Comparison of ENCODE assay signal across 17 cellular contexts in the genomic region with DNA sequence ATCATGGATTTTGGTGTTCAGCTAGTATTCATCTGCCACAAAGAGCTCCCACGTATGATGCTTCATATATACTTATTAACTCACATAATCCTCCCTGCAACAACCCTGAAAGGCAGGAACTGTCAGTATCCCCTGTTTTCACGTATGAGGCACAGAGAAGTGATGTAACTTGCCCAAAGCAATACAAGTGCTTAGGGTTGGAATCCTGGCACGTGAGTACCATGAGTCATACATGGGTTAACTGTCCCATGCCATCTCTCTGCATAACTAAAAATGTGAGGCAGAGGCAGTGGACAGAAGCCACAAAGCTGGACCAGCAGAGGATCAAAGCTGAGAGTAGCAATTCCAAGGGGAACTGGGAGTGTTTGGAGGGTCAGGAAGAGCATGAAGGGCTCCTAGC.
A peak's percentile ranks its signal among the peaks of the same experiment; 100 is the strongest.
DNase-seq lines count a peak whose midpoint lies in the region; ATAC-seq and TF ChIP-seq lines count a peak whose summit lies in the region.
"Had no signal": no experiment of that assay in that cellular context is flagged by ENCODE, and none has a peak within 500 bp of the region (broad histone marks: within the 10 kb centered on the region; RNA-seq: fewer than 3 reads in every experiment).

No MANE protein-coding gene starts in this region.

- H3K27ac ChIP-seq in HL-60 (replicated peaks): no peak overlapping the region
- H3K27ac ChIP-seq: cardiac muscle cell had no signal

- no peak overlapping the region for H3K4me3 ChIP-seq in HL-60 (replicated peaks; ENCODE audit: insufficient read depth, low read length)
- H3K4me3 ChIP-seq: cardiac muscle cell, GM12878 had no signal

- peaks cover 11% of the 10 kb centered on the region for H3K27me3 ChIP-seq in HL-60 (ENCODE audit: insufficient read depth, poor library complexity, severe bottlenecking)
- H3K27me3 ChIP-seq: cardiac muscle cell had no signal

- TF ChIP-seq CTCF in HL-60 (IDR thresholded peaks at IDR 0.05; ENCODE audit: insufficient read depth, low read length): no peak

- ATAC-seq in GM18907 (IDR thresholded peaks at IDR 0.05; ENCODE audit: unreplicated experiment): no peak
- ATAC-seq in HG03097 (IDR thresholded peaks at IDR 0.05; ENCODE audit: low FRiP score, unreplicated experiment): no peak
- ATAC-seq: GM12878, Panc1 had no signal

- in situ Hi-C loops in ACHN (cut with HindIII; ENCODE audit: low pct_ligation_motif_present, low pct_unique_long_range_greater_than_20kb, low sequenced_read_pairs): no loop called here

- DNase-seq in ACHN (peak; percentile 31), HL-60 (ENCODE audit: low read depth in 1 of 2, low spot score in 1 of 2) (peak; percentile 19 to 31), T1000 (lab: John Stamatoyannopoulos, UW) (peak; percentile 9), fibroblast of the conjunctiva (ENCODE audit: low read depth) (peak; percentile 46), SIG-M5 treated with dmso at 0.1 percent for 504 hours (lab: John Stamatoyannopoulos, UW; ENCODE audit: unreplicated experiment) (no peak), retina (no peak)
- DNase-seq: activated gamma-delta T cell, DMS153, mesendoderm, MM.1S, nucleus accumbens, T-helper 9 cell had no signal

Comparison
In these comparisons a context has a peak if more than half of its experiments do, and no peak if none do; other contexts are left out.
1. DNase-seq: peak in ACHN (single experiment), HL-60 (2 of 2), T1000 (single experiment) and fibroblast of the conjunctiva (single experiment); none in SIG-M5 treated with dmso at 0.1 percent for 504 hours (single experiment) and retina (single experiment).